ENCODE assay signal across 1 cellular context in the genomic region with DNA sequence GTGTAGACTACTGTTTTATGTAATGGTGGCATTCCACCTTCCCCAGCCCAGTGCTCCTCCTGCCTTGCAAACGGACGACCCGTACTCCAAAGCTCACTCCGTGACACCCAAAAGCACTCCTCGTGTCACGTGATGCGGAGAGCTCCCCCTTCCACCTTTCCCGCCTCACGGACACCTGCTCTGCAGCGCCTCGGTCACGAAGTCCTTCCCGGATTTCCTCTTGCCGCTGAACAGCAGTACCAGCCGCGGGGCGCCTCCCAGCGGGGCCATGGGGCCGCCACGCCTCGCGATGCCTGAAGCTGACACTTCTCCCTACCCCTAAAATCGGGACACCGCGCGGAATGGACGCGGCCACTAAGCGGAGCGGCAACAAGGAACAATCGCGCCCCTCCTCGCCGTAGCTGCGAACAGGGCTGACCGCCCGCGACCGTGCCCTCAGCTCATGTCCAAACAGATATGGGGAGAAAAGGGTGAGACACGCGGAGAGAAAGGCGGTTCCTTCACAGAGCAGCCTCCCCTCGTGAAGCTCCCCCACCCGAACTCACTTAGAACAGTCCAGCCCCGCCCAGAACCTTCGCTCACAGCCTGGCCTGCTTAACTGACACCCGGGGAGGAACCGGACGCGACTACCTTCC.
TF ChIP-seq lines count a peak whose summit lies in the region.

TSS of gene PMVK (minus strand) at position 304 of the 635 bp plus-strand sequence. CDS start at position 270, 34 bp downstream.

TF ChIP-seq in HEK293, 187 proteins besides CTCF, POLR2A, EP300 and RAD21 (continued from another document):
- TF ChIP-seq, protein P1, sequence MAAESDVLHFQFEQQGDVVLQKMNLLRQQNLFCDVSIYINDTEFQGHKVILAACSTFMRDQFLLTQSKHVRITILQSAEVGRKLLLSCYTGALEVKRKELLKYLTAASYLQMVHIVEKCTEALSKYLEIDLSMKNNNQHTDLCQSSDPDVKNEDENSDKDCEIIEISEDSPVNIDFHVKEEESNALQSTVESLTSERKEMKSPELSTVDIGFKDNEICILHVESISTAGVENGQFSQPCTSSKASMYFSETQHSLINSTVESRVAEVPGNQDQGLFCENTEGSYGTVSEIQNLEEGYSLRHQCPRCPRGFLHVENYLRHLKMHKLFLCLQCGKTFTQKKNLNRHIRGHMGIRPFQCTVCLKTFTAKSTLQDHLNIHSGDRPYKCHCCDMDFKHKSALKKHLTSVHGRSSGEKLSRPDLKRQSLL (tag by site-specific recombination; IDR thresholded peaks at IDR 0.05): no peak
- TF ChIP-seq BCL11B (tag by site-specific recombination; IDR thresholded peaks at IDR 0.05; ENCODE audit: low read depth) (no peak), ZNF549 (tag by site-specific recombination; IDR thresholded peaks at IDR 0.05) (no peak), MEIS1 (CRISPR knock-in tag; IDR thresholded peaks at IDR 0.05; ENCODE audit: borderline replicate concordance) (no peak), KLF1 (tag by site-specific recombination; IDR thresholded peaks at IDR 0.05) (peak; percentile 56), KLF9 (tag by site-specific recombination; IDR thresholded peaks at IDR 0.05; ENCODE audit: low read depth) (no peak; the same call in none of the 2 replicates), ZNF24 (tag by site-specific recombination; IDR thresholded peaks at IDR 0.05) (peak; percentile 75), ZNF391 (tag by site-specific recombination; IDR thresholded peaks at IDR 0.05; ENCODE audit: borderline replicate concordance, low read depth) (peak; percentile 62; the same call in 1 of the 2 replicates), ZNF677 (tag by site-specific recombination; IDR thresholded peaks at IDR 0.05) (no peak), ZBTB21 (tag by site-specific recombination; IDR thresholded peaks at IDR 0.05) (no peak), KLF16 (tag by site-specific recombination; IDR thresholded peaks at IDR 0.05) (peak; percentile 73; the same call in 1 of the 2 replicates), ZNF426 (tag by site-specific recombination; IDR thresholded peaks at IDR 0.05) (no peak), ZBTB1 (tag by site-specific recombination; IDR thresholded peaks at IDR 0.05) (peak; percentile 11; the same call in 1 of the 2 replicates), GLIS2 (tag by site-specific recombination; IDR thresholded peaks at IDR 0.05) (peak; percentile 87), RBAK (tag by site-specific recombination; IDR thresholded peaks at IDR 0.05) (no peak), YY2 (tag by site-specific recombination; IDR thresholded peaks at IDR 0.05) (peak; percentile 73; the same call in 1 of the 2 replicates), ZNF777 (tag by site-specific recombination; IDR thresholded peaks at IDR 0.05; ENCODE audit: borderline replicate concordance) (peak; percentile 39; the same call in 1 of the 2 replicates), ZNF768 (tag by site-specific recombination; IDR thresholded peaks at IDR 0.05) (no peak; the same call in 1 of the 2 replicates), ZNF621 (tag by site-specific recombination; IDR thresholded peaks at IDR 0.05) (no peak), PRDM2 (tag by site-specific recombination; IDR thresholded peaks at IDR 0.05; ENCODE audit: borderline replicate concordance) (no peak), KLF7 (tag by site-specific recombination; IDR thresholded peaks at IDR 0.05; ENCODE audit: borderline replicate concordance) (peak; percentile 81; the same call in 1 of the 2 replicates), ZBTB7A (tag by site-specific recombination; IDR thresholded peaks at IDR 0.05; ENCODE audit: low read depth) (peak; percentile 16; the same call in 1 of the 2 replicates), ZBTB17 (tag by site-specific recombination; IDR thresholded peaks at IDR 0.05) (no peak; the same call in none of the 2 replicates), ZBTB44 (tag by site-specific recombination; IDR thresholded peaks at IDR 0.05) (0 out of 2 replicates have a peak, but pooled peaks have one; percentile 21), IKZF3 (tag by site-specific recombination; IDR thresholded peaks at IDR 0.05) (peak; percentile 88), ZNF548 (tag by site-specific recombination; IDR thresholded peaks at IDR 0.05) (no peak), HOXD13 (CRISPR knock-in tag; IDR thresholded peaks at IDR 0.05; ENCODE audit: borderline replicate concordance) (no peak), ZNF335 (tag by site-specific recombination; conservative IDR thresholded peaks at IDR 0.05) (peak; percentile 83), PRDM1 (tag by site-specific recombination; IDR thresholded peaks at IDR 0.05) (peak; percentile 47; the same call in 1 of the 2 replicates), OVOL3 (tag by site-specific recombination; IDR thresholded peaks at IDR 0.05) (0 out of 2 replicates have a peak, but pooled peaks have one; percentile 15), ZNF501 (tag by site-specific recombination; IDR thresholded peaks at IDR 0.05) (peak; percentile 98)
- TF ChIP-seq, protein P2, sequence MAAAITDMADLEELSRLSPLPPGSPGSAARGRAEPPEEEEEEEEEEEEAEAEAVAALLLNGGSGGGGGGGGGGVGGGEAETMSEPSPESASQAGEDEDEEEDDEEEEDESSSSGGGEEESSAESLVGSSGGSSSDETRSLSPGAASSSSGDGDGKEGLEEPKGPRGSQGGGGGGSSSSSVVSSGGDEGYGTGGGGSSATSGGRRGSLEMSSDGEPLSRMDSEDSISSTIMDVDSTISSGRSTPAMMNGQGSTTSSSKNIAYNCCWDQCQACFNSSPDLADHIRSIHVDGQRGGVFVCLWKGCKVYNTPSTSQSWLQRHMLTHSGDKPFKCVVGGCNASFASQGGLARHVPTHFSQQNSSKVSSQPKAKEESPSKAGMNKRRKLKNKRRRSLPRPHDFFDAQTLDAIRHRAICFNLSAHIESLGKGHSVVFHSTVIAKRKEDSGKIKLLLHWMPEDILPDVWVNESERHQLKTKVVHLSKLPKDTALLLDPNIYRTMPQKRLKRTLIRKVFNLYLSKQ (tag by site-specific recombination; IDR thresholded peaks at IDR 0.05; ENCODE audit: borderline replicate concordance): no peak
- TF ChIP-seq, protein P3, sequence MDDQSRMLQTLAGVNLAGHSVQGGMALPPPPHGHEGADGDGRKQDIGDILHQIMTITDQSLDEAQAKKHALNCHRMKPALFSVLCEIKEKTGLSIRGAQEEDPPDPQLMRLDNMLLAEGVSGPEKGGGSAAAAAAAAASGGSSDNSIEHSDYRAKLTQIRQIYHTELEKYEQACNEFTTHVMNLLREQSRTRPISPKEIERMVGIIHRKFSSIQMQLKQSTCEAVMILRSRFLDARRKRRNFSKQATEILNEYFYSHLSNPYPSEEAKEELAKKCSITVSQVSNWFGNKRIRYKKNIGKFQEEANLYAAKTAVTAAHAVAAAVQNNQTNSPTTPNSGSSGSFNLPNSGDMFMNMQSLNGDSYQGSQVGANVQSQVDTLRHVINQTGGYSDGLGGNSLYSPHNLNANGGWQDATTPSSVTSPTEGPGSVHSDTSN (CRISPR knock-in tag; IDR thresholded peaks at IDR 0.05): no peak
- TF ChIP-seq, protein P4, sequence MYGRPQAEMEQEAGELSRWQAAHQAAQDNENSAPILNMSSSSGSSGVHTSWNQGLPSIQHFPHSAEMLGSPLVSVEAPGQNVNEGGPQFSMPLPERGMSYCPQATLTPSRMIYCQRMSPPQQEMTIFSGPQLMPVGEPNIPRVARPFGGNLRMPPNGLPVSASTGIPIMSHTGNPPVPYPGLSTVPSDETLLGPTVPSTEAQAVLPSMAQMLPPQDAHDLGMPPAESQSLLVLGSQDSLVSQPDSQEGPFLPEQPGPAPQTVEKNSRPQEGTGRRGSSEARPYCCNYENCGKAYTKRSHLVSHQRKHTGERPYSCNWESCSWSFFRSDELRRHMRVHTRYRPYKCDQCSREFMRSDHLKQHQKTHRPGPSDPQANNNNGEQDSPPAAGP (tag by site-specific recombination; IDR thresholded peaks at IDR 0.05): 0 out of 2 replicates have a peak, but pooled peaks have one; percentile 76
TF ChIP-seq in HEK293: peak in this region for 65.
